Comparison of ENCODE assay signal across 1 cellular context in genomic region chr15:57345584-57345983, GRCh38.
TF ChIP-seq lines count a peak whose summit lies in the region.

No MANE protein-coding gene starts in this region.

TF ChIP-seq in liver, 16 proteins besides CTCF, POLR2A, EP300 and RAD21:
- no peak for TF ChIP-seq REST (IDR thresholded peaks at IDR 0.05)
- no peak for TF ChIP-seq FOXA2 (IDR thresholded peaks at IDR 0.05)
- TF ChIP-seq, protein P1, sequence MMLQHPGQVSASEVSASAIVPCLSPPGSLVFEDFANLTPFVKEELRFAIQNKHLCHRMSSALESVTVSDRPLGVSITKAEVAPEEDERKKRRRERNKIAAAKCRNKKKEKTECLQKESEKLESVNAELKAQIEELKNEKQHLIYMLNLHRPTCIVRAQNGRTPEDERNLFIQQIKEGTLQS (IDR thresholded peaks at IDR 0.05) = no peak
- TF ChIP-seq TAF1 (conservative IDR thresholded peaks at IDR 0.05) = no peak
- no peak for TF ChIP-seq SP1 (IDR thresholded peaks at IDR 0.05)
- no peak for TF ChIP-seq FOXA1 (IDR thresholded peaks at IDR 0.05)
- no peak for TF ChIP-seq MAX (IDR thresholded peaks at IDR 0.05)
- TF ChIP-seq YY1 (IDR thresholded peaks at IDR 0.05) = no peak
- TF ChIP-seq EGR1 (IDR thresholded peaks at IDR 0.05; ENCODE audit: low read depth in 2 of 2) = no peak
- TF ChIP-seq, protein P2, sequence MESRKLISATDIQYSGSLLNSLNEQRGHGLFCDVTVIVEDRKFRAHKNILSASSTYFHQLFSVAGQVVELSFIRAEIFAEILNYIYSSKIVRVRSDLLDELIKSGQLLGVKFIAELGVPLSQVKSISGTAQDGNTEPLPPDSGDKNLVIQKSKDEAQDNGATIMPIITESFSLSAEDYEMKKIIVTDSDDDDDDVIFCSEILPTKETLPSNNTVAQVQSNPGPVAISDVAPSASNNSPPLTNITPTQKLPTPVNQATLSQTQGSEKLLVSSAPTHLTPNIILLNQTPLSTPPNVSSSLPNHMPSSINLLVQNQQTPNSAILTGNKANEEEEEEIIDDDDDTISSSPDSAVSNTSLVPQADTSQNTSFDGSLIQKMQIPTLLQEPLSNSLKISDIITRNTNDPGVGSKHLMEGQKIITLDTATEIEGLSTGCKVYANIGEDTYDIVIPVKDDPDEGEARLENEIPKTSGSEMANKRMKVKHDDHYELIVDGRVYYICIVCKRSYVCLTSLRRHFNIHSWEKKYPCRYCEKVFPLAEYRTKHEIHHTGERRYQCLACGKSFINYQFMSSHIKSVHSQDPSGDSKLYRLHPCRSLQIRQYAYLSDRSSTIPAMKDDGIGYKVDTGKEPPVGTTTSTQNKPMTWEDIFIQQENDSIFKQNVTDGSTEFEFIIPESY (IDR thresholded peaks at IDR 0.05) = no peak
- no peak for TF ChIP-seq RXRA (IDR thresholded peaks at IDR 0.05)
